In the genomic region with DNA sequence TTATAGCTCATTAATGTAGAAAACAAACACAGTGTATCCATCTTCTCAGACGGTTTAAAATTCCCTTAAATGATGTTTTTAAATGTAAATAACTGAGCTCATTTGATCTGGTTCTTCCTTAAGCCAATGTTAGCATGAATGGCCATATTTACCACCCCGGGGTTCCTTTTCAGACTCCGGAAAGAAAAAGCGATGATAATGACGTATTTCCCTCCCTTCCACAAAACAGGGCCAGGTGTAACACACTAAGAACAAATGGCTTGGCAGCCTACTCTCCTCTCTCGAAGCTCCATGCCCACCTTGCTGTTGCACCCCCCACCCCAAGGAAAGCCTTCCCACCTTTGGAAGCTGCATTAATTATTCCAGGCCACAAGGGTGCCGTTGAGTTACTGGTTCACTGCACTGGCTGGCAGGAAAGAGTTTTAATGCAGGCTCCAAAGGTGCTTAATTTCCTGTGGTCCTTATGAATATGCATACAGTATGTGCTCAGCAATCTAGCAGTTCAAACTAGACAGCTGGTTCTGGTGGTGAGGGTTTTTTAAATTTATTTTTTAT, we compare ENCODE assay signal across 10 cellular contexts.
DNase-seq lines count a peak whose midpoint lies in the region; ATAC-seq and TF ChIP-seq lines count a peak whose summit lies in the region.
"Had no signal": no experiment of that assay in that cellular context is flagged by ENCODE, and none has a peak within 500 bp of the region (broad histone marks: within the 10 kb centered on the region; RNA-seq: fewer than 3 reads in every experiment).

No MANE protein-coding gene starts in this region.

- no peaks in the 10 kb centered on the region for H3K36me3 ChIP-seq in kidney epithelial cell (ENCODE audit: control insufficient read depth, insufficient read depth, low read length)

- H3K9me3 Mint-ChIP-seq in activated naive CD8-positive, alpha-beta T cell treated with anti-CD3 and anti-CD28 coated beads, Interleukin-2, amount 50 U/mL, for 24 hours = no peaks in the 10 kb centered on the region

- DNase-seq in DMS 273 (lab: John Stamatoyannopoulos, UW; ENCODE audit: unreplicated experiment) (peak; percentile 55), DMS 273 treated with DMSO at 0.1 percent for 48 hours (lab: John Stamatoyannopoulos, UW) (no peak), SHP77 (lab: John Stamatoyannopoulos, UW) (peak; percentile 10 to 42), kidney epithelial cell (ENCODE audit: low read depth) (no peak), SIG-M5 treated with dmso at 0.1 percent for 504 hours (lab: John Stamatoyannopoulos, UW; ENCODE audit: unreplicated experiment) (no peak), C1 segment of cervical spinal cord (lab: John Stamatoyannopoulos, UW) (no peak)
- no peak for DNase-seq in activated naive CD8-positive, alpha-beta T cell treated with anti-CD3 and anti-CD28 coated beads, Interleukin-2, amount 50 U/mL, for 24 hours
- DNase-seq: Karpas-422, T-helper 9 cell had no signal

- peak; percentile 59 for TF ChIP-seq CTCF in kidney epithelial cell (IDR thresholded peaks at IDR 0.05; ENCODE audit: insufficient read depth, low read length, poor library complexity, severe bottlenecking)

- H3K4me1 Mint-ChIP-seq in activated naive CD8-positive, alpha-beta T cell treated with anti-CD3 and anti-CD28 coated beads, Interleukin-2, amount 50 U/mL, for 24 hours = no peaks in the 10 kb centered on the region

- no peak overlapping the region for H3K4me3 Mint-ChIP-seq in activated naive CD8-positive, alpha-beta T cell treated with anti-CD3 and anti-CD28 coated beads, Interleukin-2, amount 50 U/mL, for 24 hours

- H3K27me3 ChIP-seq in kidney epithelial cell (ENCODE audit: control insufficient read depth, insufficient read depth, low read length) = no peaks in the 10 kb centered on the region

- H3K36me3 Mint-ChIP-seq in activated naive CD8-positive, alpha-beta T cell treated with anti-CD3 and anti-CD28 coated beads, Interleukin-2, amount 50 U/mL, for 24 hours (ENCODE audit: low read depth) = no peaks in the 10 kb centered on the region

- no peak overlapping the region for H3K27ac Mint-ChIP-seq in activated naive CD8-positive, alpha-beta T cell treated with anti-CD3 and anti-CD28 coated beads, Interleukin-2, amount 50 U/mL, for 24 hours

- H3K4me3 ChIP-seq in kidney epithelial cell (ENCODE audit: low read depth, low read length) = no peak overlapping the region

- ATAC-seq in HG03354 (IDR thresholded peaks at IDR 0.05; ENCODE audit: poor library complexity, severe bottlenecking, unreplicated experiment) = peak; percentile 47
- no peak for ATAC-seq in activated naive CD8-positive, alpha-beta T cell treated with anti-CD3 and anti-CD28 coated beads, Interleukin-2, amount 50 U/mL, for 24 hours

- H3K27me3 Mint-ChIP-seq in activated naive CD8-positive, alpha-beta T cell treated with anti-CD3 and anti-CD28 coated beads, Interleukin-2, amount 50 U/mL, for 24 hours = no peaks in the 10 kb centered on the region

Comparison
In these comparisons a context has a peak if more than half of its experiments do, and no peak if none do; other contexts are left out.
1. DNase-seq: peak in DMS 273 (single experiment) and SHP77 (2 of 2); none in DMS 273 treated with DMSO at 0.1 percent for 48 hours (single experiment), kidney epithelial cell (single experiment), SIG-M5 treated with dmso at 0.1 percent for 504 hours (single experiment), C1 segment of cervical spinal cord (0 of 14) and activated naive CD8-positive, alpha-beta T cell treated with anti-CD3 and anti-CD28 coated beads, Interleukin-2, amount 50 U/mL, for 24 hours (single experiment).